Comparison of ENCODE assay signal across 19 cellular contexts in genomic region chr14:103517172-103517566, GRCh38. TPM values are rescaled to one million over a fixed set of nuclear protein-coding genes. Genes with fewer than 3 reads are reported as not detected.
DNase-seq lines count a peak whose midpoint lies in the region; ATAC-seq and TF ChIP-seq lines count a peak whose summit lies in the region.
"Had no signal": no experiment of that assay in that cellular context is flagged by ENCODE, and none has a peak within 500 bp of the region (broad histone marks: within the 10 kb centered on the region; RNA-seq: fewer than 3 reads in every experiment).

No MANE protein-coding gene starts in this region.

- TF ChIP-seq POLR2A in gastroesophageal sphincter (IDR thresholded peaks at IDR 0.05), result no peak

- DNase-seq in SK-N-MC (ENCODE audit: low read depth, low spot score) (no peak), osteoblast (ENCODE audit: insufficient read length, low spot score, missing footprints) (peak; percentile 36), MG63 (no peak), AG20443 (ENCODE audit: low spot score) (no peak)
- DNase-seq in activated CD8-positive, alpha-beta memory T cell treated with anti-CD3 and anti-CD28 coated beads, Interleukin-2, amount 50 U/mL, for 48 hours, result no peak
- DNase-seq: activated CD4-positive, alpha-beta memory T cell treated with anti-CD3 and anti-CD28 coated beads for 36 hours; activated T-cell treated with anti-CD3 and anti-CD28 coated beads, Interleukin-2, amount 50 U/mL, for 24 hours; DMS79 treated with DMSO at 0.1 percent for 48 hours; erythroblast; mammary epithelial cell; naive thymus-derived CD4-positive, alpha-beta T cell; NCI-H446; NK-92 treated with Interleukin-12 subunit alpha and Interleukin-12 subunit beta, amount 100 ng/mL, for 24 hours; stimulated activated naive CD4-positive, alpha-beta T cell; T-cell had no signal

- no peaks in the 10 kb centered on the region for H3K9me3 ChIP-seq in SK-N-MC (ENCODE audit: low read depth, low read length)
- H3K9me3 ChIP-seq in gastroesophageal sphincter, result no peaks in the 10 kb centered on the region
- no peaks in the 10 kb centered on the region for H3K9me3 ChIP-seq in osteoblast (ENCODE audit: low read depth, low read length)
- no peaks in the 10 kb centered on the region for H3K9me3 ChIP-seq in MG63

- H4K20me1 ChIP-seq in osteoblast (ENCODE audit: insufficient read depth, low read length), result peaks cover 11% of the 10 kb centered on the region

- H3K4me1 ChIP-seq in gastroesophageal sphincter (peaks cover 3 to 70% (median 43%) of the 10 kb centered on the region in 3 donors), osteoblast (ENCODE audit: insufficient read depth, low read length) (peaks cover 37% of the 10 kb centered on the region)

- H3K4me3 ChIP-seq in SK-N-MC (no peak overlapping the region), gastroesophageal sphincter (no peak overlapping the region), osteoblast (ENCODE audit: insufficient read depth, low read length) (no peak overlapping the region), MG63 (no peak overlapping the region)

- no peak for TF ChIP-seq CTCF in 22Rv1 (IDR thresholded peaks at IDR 0.05)
- no peak for TF ChIP-seq CTCF in gastroesophageal sphincter (IDR thresholded peaks at IDR 0.05)
- no peak for TF ChIP-seq CTCF in osteoblast (IDR thresholded peaks at IDR 0.05; ENCODE audit: extremely low read depth, low read depth, low read length)

- no peaks in the 10 kb centered on the region for H3K27me3 ChIP-seq in gastroesophageal sphincter
- H3K27me3 ChIP-seq in osteoblast (ENCODE audit: insufficient read depth, low read length), result peaks cover 5% of the 10 kb centered on the region
- H3K27me3 ChIP-seq in MG63, result no peaks in the 10 kb centered on the region

- TF ChIP-seq EP300 in gastroesophageal sphincter (IDR thresholded peaks at IDR 0.05), result no peak

- H3K4me2 ChIP-seq in osteoblast (ENCODE audit: insufficient read depth, low read length), result no peak overlapping the region

- ATAC-seq in gastroesophageal sphincter (no peak), GM21526 (IDR thresholded peaks at IDR 0.05; ENCODE audit: low FRiP score, unreplicated experiment) (no peak)
- ATAC-seq: activated naive CD4-positive, alpha-beta T cell treated with anti-CD3 and anti-CD28 coated beads, Interleukin-2, amount 50 U/mL, for 72 hours; naive thymus-derived CD4-positive, alpha-beta T cell; T-cell had no signal

- H2AFZ ChIP-seq in osteoblast (ENCODE audit: low read length), result no peak overlapping the region

- peaks cover 20% of the 10 kb centered on the region for H3K36me3 ChIP-seq in SK-N-MC (ENCODE audit: insufficient read depth, low read length)
- H3K36me3 ChIP-seq in gastroesophageal sphincter, result peaks cover 0 to 14% of the 10 kb centered on the region in 2 donors
- no peaks in the 10 kb centered on the region for H3K36me3 ChIP-seq in osteoblast (ENCODE audit: insufficient read depth, low read length)
- no peaks in the 10 kb centered on the region; the same call in 1 of the 2 replicates for H3K36me3 ChIP-seq in MG63

- H3K79me2 ChIP-seq in osteoblast (ENCODE audit: insufficient read depth, low read length), result no peaks in the 10 kb centered on the region

- no peak overlapping the region for H3K9ac ChIP-seq in SK-N-MC (ENCODE audit: insufficient read length)

- WGBS in gastroesophageal sphincter (ENCODE audit: low coverage in 1 of 2), 2 donors, result 70 to 83% methylated on average over 1 to 4 of the region's 10 CpGs

- peak overlapping the region; percentile 30 for H3K27ac ChIP-seq in 22Rv1
- peak overlapping the region; percentile 72; the same call in 1 of the 2 replicates for H3K27ac ChIP-seq in SK-N-MC
- peak overlapping the region in 3 of 4 donors; percentile 97 to 99 (median 99) for H3K27ac ChIP-seq in gastroesophageal sphincter
- H3K27ac ChIP-seq in osteoblast (ENCODE audit: low read depth, low read length), result no peak overlapping the region

RNA-seq across cellular contexts. Expression of gene CKB, which starts 5.5 kb away (rescaled TPM):
- total RNA-seq in gastroesophageal sphincter (1,000 to 10,000 TPM in 2 of 4 donors, 100 to 1,000 TPM in 2; 453 to 1,624 (median 922) TPM), osteoblast (5.1 and 8.3 TPM in 2 replicates)
- total RNA-seq in MG63 (2014; rRNA removed; shearing (Covaris generic); ENCODE audit: low replicate concordance), result 34.9 and 45.2 TPM in 2 replicates

RNA-seq across cellular contexts. Expression of gene TRMT61A, which starts 11.8 kb away (rescaled TPM):
- total RNA-seq in gastroesophageal sphincter (10 to 100 TPM; 22.5 to 45.2 (median 30.9) TPM), osteoblast (9.0 and 10.6 TPM in 2 replicates)
- total RNA-seq in MG63 (2014; rRNA removed; shearing (Covaris generic); ENCODE audit: low replicate concordance), result 29.0 and 43.2 TPM in 2 replicates

RNA-seq across cellular contexts. Expression of gene BAG5, which starts 45.3 kb away (rescaled TPM):
- total RNA-seq in gastroesophageal sphincter (10 to 100 TPM; 31.1 to 41.3 (median 38.5) TPM), osteoblast (28.6 and 30.8 TPM in 2 replicates)
- total RNA-seq in MG63 (2014; rRNA removed; shearing (Covaris generic); ENCODE audit: low replicate concordance), result 5.4 and 8.2 TPM in 2 replicates

RNA-seq across cellular contexts. Expression of gene COA8, which starts 45.6 kb away (rescaled TPM):
- total RNA-seq in gastroesophageal sphincter (10 to 100 TPM; 25.8 to 41.4 (median 28.4) TPM), osteoblast (23.0 and 24.6 TPM in 2 replicates)
- 18.4 and 38.9 TPM in 2 replicates for total RNA-seq in MG63 (2014; rRNA removed; shearing (Covaris generic); ENCODE audit: low replicate concordance)
